25 cellular contexts compared by ENCODE assay signal in the genomic region with DNA sequence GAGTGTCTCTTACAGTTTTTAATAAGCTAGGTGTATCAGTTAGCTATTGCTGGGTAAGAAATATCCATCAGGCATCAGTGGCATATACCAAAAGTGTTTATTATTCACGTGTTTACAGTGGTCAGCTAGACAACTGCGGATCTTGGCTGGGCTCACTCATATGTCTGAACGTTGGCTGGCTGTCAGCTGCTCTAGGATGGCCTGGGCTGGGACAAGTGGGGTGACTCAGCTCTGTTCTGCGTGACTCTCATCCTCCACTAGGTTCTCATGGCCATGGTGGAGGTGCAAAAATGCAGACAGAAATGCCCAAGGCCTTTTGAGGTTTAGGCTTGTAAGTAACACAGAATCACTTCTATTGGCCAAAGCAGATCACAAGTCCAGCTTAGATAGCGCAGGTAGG. TPM values are rescaled to one million over a fixed set of nuclear protein-coding genes. Genes with fewer than 3 reads are reported as not detected.
DNase-seq lines count a peak whose midpoint lies in the region; FAIRE-seq and TF ChIP-seq lines count a peak whose summit lies in the region.
"Had no signal": no experiment of that assay in that cellular context is flagged by ENCODE, and none has a peak within 500 bp of the region (broad histone marks: within the 10 kb centered on the region; RNA-seq: fewer than 3 reads in every experiment).

No MANE protein-coding gene starts in this region.

- H3K36me3 ChIP-seq in MG63 (peaks cover 15% of the 10 kb centered on the region; the same call in 1 of the 2 replicates), bronchial epithelial cell (ENCODE audit: control insufficient read depth, insufficient read depth, low read length) (peaks cover 5% of the 10 kb centered on the region), SK-N-SH (replicated peaks in 1 of 2; ENCODE audit: control insufficient read depth in 1 of 2, insufficient read depth in 2 of 2, low read length in 1 of 2) (peaks cover 8% of the 10 kb centered on the region in 2 experiments), smooth muscle cell (ENCODE audit: low read depth) (no peaks in the 10 kb centered on the region)

- no peak overlapping the region for H3K9ac ChIP-seq in SK-N-SH
- no peak overlapping the region for H3K9ac ChIP-seq in smooth muscle cell (ENCODE audit: low read depth)

- no peak for TF ChIP-seq CTCF in bronchial epithelial cell (IDR thresholded peaks at IDR 0.05; ENCODE audit: insufficient read depth, low read length, severe bottlenecking)
- TF ChIP-seq CTCF in SK-N-SH (IDR thresholded peaks at IDR 0.05): no peak
- no peak for TF ChIP-seq CTCF in smooth muscle cell (IDR thresholded peaks at IDR 0.05; ENCODE audit: borderline replicate concordance, insufficient read depth, poor library complexity, severe bottlenecking)

- CTCF ChIA-PET in SK-N-SH (lab: Yijun Ruan, JAX): interaction anchor here (0.9 to 2.2 kb wide), 4 partner anchors 9 to 376 kb away, joined by 3 to 6 read pairs (median 3); no protein-coding TSS in a partner anchor

- H3K79me2 ChIP-seq in SK-N-SH (ENCODE audit: insufficient read depth) (no peaks in the 10 kb centered on the region), smooth muscle cell (ENCODE audit: low read depth) (no peaks in the 10 kb centered on the region)

- no peak overlapping the region for H3K4me2 ChIP-seq in SK-N-SH
- no peak overlapping the region for H3K4me2 ChIP-seq in smooth muscle cell

- no peaks in the 10 kb centered on the region for H3K9me2 ChIP-seq in SK-N-SH

- 97% methylated on average over 5 of the region's 5 CpGs for WGBS in SK-N-SH (ENCODE audit: low lambda C conversion rate)
- WGBS in smooth muscle cell (ENCODE audit: low lambda C conversion rate): 84% methylated on average over 5 of the region's 5 CpGs

- peak; percentile 76 for DNase-seq in EL
- DNase-seq in MG63: peak; percentile 41
- peak; percentile 25 for DNase-seq in bronchial epithelial cell (ENCODE audit: low read depth)
- peak; percentile 17 to 34 for DNase-seq in lung microvascular endothelial cell (ENCODE audit: low read depth in 2 of 2)
- DNase-seq in midbrain (lab: John Stamatoyannopoulos, UW): no peak
- no peak for DNase-seq in SK-N-SH
- DNase-seq in smooth muscle cell (lab: John Stamatoyannopoulos, UW; ENCODE audit: unreplicated experiment): no peak
- no peak for DNase-seq in DMS114 treated with DMSO at 0.1 percent for 48 hours (lab: John Stamatoyannopoulos, UW; ENCODE audit: unreplicated experiment)
- DNase-seq: activated CD4-positive, alpha-beta T cell treated with anti-CD3 and anti-CD28 coated beads, Interleukin-2, amount 50 U/mL, for 4 hours; activated CD8-positive, alpha-beta memory T cell treated with anti-CD3 and anti-CD28 coated beads, Interleukin-2, amount 50 U/mL, for 48 hours; activated naive CD8-positive, alpha-beta T cell treated with anti-CD3 and anti-CD28 coated beads for 36 hours; effector CD4-positive, alpha-beta T cell; gastrocnemius medialis; GF-D8; GOT3; hypothalamus; Karpas-422; NCI-H1092; NCI-H1930; NCI-H345; NCI-H774; right lobe of liver had no signal

- TF ChIP-seq EP300 in SK-N-SH (IDR thresholded peaks at IDR 0.05; ENCODE audit: borderline replicate concordance in 1 of 2, low read depth in 1 of 2, low read length in 1 of 2): no peak

- FAIRE-seq in bronchial epithelial cell (lab: Jason Lieb, UNC): no peak
- FAIRE-seq: D721Med, GM18507 had no signal

- H3F3A ChIP-seq in SK-N-SH (replicated peaks; ENCODE audit: insufficient read depth) (no peaks in the 10 kb centered on the region), smooth muscle cell (ENCODE audit: low read depth) (no peaks in the 10 kb centered on the region)

- H3K4me1 ChIP-seq in SK-N-SH (ENCODE audit: control insufficient read depth in 1 of 2, insufficient read depth in 2 of 2, low read depth in 1 of 2, low read length in 1 of 2) (no peaks in the 10 kb centered on the region), smooth muscle cell (ENCODE audit: low read depth) (no peaks in the 10 kb centered on the region)
- H3K4me1 ChIP-seq: gastrocnemius medialis, right lobe of liver, thyroid gland had no signal

- no peaks in the 10 kb centered on the region for H3K27me3 ChIP-seq in MG63
- H3K27me3 ChIP-seq in bronchial epithelial cell (ENCODE audit: control insufficient read depth, insufficient read depth, low read length): no peaks in the 10 kb centered on the region
- H3K27me3 ChIP-seq in SK-N-SH (ENCODE audit: insufficient read depth): no peaks in the 10 kb centered on the region
- H3K27me3 ChIP-seq in smooth muscle cell (ENCODE audit: low read depth): no peaks in the 10 kb centered on the region
- H3K27me3 ChIP-seq: gastrocnemius medialis, right lobe of liver, thyroid gland had no signal

- no peak for TF ChIP-seq RAD21 in SK-N-SH (IDR thresholded peaks at IDR 0.05; ENCODE audit: low read length)

- H3K4me3 ChIP-seq in MG63: no peak overlapping the region
- H3K4me3 ChIP-seq in bronchial epithelial cell (ENCODE audit: low read depth, low read length): no peak overlapping the region
- no peak overlapping the region for H3K4me3 ChIP-seq in SK-N-SH (ENCODE audit: low read depth in 2 of 2, low read length in 1 of 2)
- H3K4me3 ChIP-seq in smooth muscle cell: no peak overlapping the region
- H3K4me3 ChIP-seq: gastrocnemius medialis, right lobe of liver, thyroid gland had no signal

- H3K27ac ChIP-seq in SK-N-SH (ENCODE audit: low read depth in 2 of 2, low read length in 1 of 2) (no peak overlapping the region), smooth muscle cell (ENCODE audit: low read depth) (no peak overlapping the region)
- H3K27ac ChIP-seq: gastrocnemius medialis, right lobe of liver, thyroid gland had no signal

- POLR2A ChIA-PET in SK-N-SH (lab: Yijun Ruan, JAX): no interaction called here

- H3K9me3 ChIP-seq in MG63: 0 out of 2 replicates have a peak, but pooled peaks cover 3% of the 10 kb centered on the region
- no peaks in the 10 kb centered on the region for H3K9me3 ChIP-seq in SK-N-SH
- peaks cover 6% of the 10 kb centered on the region for H3K9me3 ChIP-seq in smooth muscle cell (replicated peaks; ENCODE audit: low read depth)
- H3K9me3 ChIP-seq: gastrocnemius medialis, right lobe of liver, thyroid gland had no signal

- H4K20me1 ChIP-seq in SK-N-SH (ENCODE audit: insufficient read depth) (no peaks in the 10 kb centered on the region), smooth muscle cell (ENCODE audit: low read depth) (no peaks in the 10 kb centered on the region)

- H2AFZ ChIP-seq in SK-N-SH (ENCODE audit: low read depth) (no peak overlapping the region), smooth muscle cell (ENCODE audit: low read depth) (no peak overlapping the region)

TF ChIP-seq in SK-N-SH, 30 proteins besides CTCF, POLR2A, EP300 and RAD21 (continues in another document):
- TF ChIP-seq ELF1 (IDR thresholded peaks at IDR 0.05) (no peak), RCOR1 (IDR thresholded peaks at IDR 0.05; ENCODE audit: low read length) (no peak), YY1 (IDR thresholded peaks at IDR 0.05; ENCODE audit: low read depth) (no peak), CHD2 (IDR thresholded peaks at IDR 0.05; ENCODE audit: low read length, partially characterized antibody) (no peak), TAF1 (IDR thresholded peaks at IDR 0.05; ENCODE audit: borderline replicate concordance, low read depth, low read length) (no peak), FOSL2 (IDR thresholded peaks at IDR 0.05; ENCODE audit: borderline replicate concordance, low read depth) (no peak)
- TF ChIP-seq, protein P1, sequence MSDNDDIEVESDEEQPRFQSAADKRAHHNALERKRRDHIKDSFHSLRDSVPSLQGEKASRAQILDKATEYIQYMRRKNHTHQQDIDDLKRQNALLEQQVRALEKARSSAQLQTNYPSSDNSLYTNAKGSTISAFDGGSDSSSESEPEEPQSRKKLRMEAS (IDR thresholded peaks at IDR 0.05; ENCODE audit: low read depth): no peak
- TF ChIP-seq, protein P2, sequence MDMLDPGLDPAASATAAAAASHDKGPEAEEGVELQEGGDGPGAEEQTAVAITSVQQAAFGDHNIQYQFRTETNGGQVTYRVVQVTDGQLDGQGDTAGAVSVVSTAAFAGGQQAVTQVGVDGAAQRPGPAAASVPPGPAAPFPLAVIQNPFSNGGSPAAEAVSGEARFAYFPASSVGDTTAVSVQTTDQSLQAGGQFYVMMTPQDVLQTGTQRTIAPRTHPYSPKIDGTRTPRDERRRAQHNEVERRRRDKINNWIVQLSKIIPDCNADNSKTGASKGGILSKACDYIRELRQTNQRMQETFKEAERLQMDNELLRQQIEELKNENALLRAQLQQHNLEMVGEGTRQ (IDR thresholded peaks at IDR 0.05; ENCODE audit: borderline replicate concordance, low read depth, low read length): no peak

RNA-seq across cellular contexts. Expression of a gene that starts 22.0 kb away (rescaled TPM):
- 1.0 and 1.5 TPM in 2 replicates for total RNA-seq in MG63 (2014; rRNA removed; shearing (Covaris generic); ENCODE audit: low replicate concordance)
- 0.53 and 0.64 TPM in 2 replicates for total RNA-seq in bronchial epithelial cell
- total RNA-seq in lung microvascular endothelial cell: 0.44 and 0.99 TPM in 2 replicates
- 2.8 and 3.2 TPM in 2 replicates for polyA plus RNA-seq in SK-N-SH (2012; rRNA removed)
- 1.0 and 1.4 TPM in 2 replicates for polyA plus RNA-seq in SK-N-SH (2012; cell fraction: cytosol; rRNA removed)
- polyA plus RNA-seq in SK-N-SH (2012; cell fraction: nucleus; rRNA removed): 10.4 and 10.9 TPM in 2 replicates
- 1.2 and 1.4 TPM in 2 replicates for total RNA-seq in smooth muscle cell
- 2.0 and 3.2 TPM in 2 replicates for polyA plus RNA-seq in smooth muscle cell

RNA-seq across cellular contexts. Expression of a gene that starts 33.7 kb away (rescaled TPM):
- 1.5 and 2.7 TPM in 2 replicates for total RNA-seq in MG63 (2014; rRNA removed; shearing (Covaris generic); ENCODE audit: low replicate concordance)
- 2.4 and 3.3 TPM in 2 replicates for total RNA-seq in bronchial epithelial cell
- total RNA-seq in lung microvascular endothelial cell: 3.9 and 4.0 TPM in 2 replicates
- 5.6 and 5.7 TPM in 2 replicates for polyA plus RNA-seq in SK-N-SH (2012; rRNA removed)
- 2.0 and 3.4 TPM in 2 replicates for polyA plus RNA-seq in SK-N-SH (2012; cell fraction: cytosol; rRNA removed)
- 2.9 and 4.0 TPM in 2 replicates for polyA plus RNA-seq in SK-N-SH (2012; cell fraction: nucleus; rRNA removed)
- total RNA-seq in smooth muscle cell: 2.3 and 2.6 TPM in 2 replicates
- polyA plus RNA-seq in smooth muscle cell: 8.1 and 9.4 TPM in 2 replicates

RNA-seq across cellular contexts. Expression of a gene that starts 57.4 kb away (rescaled TPM):
- 73.9 and 82.3 TPM in 2 replicates for total RNA-seq in MG63 (2014; rRNA removed; shearing (Covaris generic); ENCODE audit: low replicate concordance)
- 30.5 and 48.5 TPM in 2 replicates for total RNA-seq in bronchial epithelial cell
- total RNA-seq in lung microvascular endothelial cell: 30.3 and 34.1 TPM in 2 replicates
- polyA plus RNA-seq in SK-N-SH (2012; rRNA removed): 83.1 and 123 TPM in 2 replicates
- 141 and 151 TPM in 2 replicates for polyA plus RNA-seq in SK-N-SH (2012; cell fraction: cytosol; rRNA removed)
- polyA plus RNA-seq in SK-N-SH (2012; cell fraction: nucleus; rRNA removed): 28.4 and 33.7 TPM in 2 replicates
- 49.4 and 52.7 TPM in 2 replicates for total RNA-seq in smooth muscle cell
- 6.2 and 7.1 TPM in 2 replicates for polyA plus RNA-seq in smooth muscle cell

Comparison
In these comparisons a context has a peak if more than half of its experiments do, and no peak if none do; other contexts are left out.
1. DNase-seq: peak in EL (single experiment), MG63 (single experiment), bronchial epithelial cell (single experiment) and lung microvascular endothelial cell (2 of 2); none in midbrain (single experiment), SK-N-SH (single experiment), smooth muscle cell (single experiment) and DMS114 treated with DMSO at 0.1 percent for 48 hours (single experiment).